In the genomic region with DNA sequence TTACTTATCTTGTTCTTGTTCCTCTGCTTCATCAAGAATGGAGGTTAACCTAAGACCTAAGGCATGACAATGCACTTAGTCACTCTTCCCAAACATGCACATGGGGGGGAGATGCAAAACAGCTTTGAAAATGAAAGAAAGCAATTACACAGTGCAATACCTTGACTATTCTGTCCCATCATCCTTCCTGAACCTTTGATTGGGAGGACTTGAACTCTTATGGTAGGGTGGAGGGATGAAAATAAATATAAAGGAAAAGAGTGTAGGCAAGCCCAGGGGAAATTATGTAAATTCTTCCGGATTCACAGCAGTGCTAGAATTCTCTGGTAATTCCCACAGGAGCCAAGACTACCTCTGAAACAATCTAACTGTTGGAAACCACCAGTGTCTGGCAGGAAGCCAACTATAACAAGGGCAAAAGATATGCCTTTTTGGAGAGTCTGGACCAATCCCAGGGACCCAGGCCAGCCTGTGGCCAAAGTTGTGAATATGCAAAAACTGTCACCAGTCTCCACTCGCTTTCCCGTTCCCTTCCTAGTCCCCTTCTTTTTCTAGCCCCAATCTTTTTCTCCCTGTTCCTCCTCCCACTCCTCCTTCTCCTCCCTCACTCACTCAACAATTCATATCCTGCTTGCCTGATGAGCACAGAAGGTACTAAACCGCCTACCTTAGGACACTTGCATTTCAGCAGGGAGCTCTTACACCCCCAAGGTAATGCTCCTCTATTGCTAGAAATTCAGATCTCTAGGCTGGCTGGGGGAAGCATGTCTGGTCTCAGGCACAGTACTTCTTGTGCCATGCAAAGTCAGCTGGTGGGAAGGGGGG, we compare ENCODE assay signal across 9 cellular contexts. TPM values are rescaled to one million over a fixed set of nuclear protein-coding genes. Genes with fewer than 3 reads are reported as not detected.
DNase-seq lines count a peak whose midpoint lies in the region; ATAC-seq and TF ChIP-seq lines count a peak whose summit lies in the region.
"Had no signal": no experiment of that assay in that cellular context is flagged by ENCODE, and none has a peak within 500 bp of the region (broad histone marks: within the 10 kb centered on the region; RNA-seq: fewer than 3 reads in every experiment).

No MANE protein-coding gene starts in this region.

- peak; percentile 67 for DNase-seq in AG20443 (ENCODE audit: low spot score)
- DNase-seq in HPDE6-E6E7 (ENCODE audit: extremely low spot score): peak; percentile 32
- DNase-seq in iris pigment epithelial cell (ENCODE audit: low read depth): peak; percentile 90
- no peak for DNase-seq in natural killer cell
- no peak for DNase-seq in NCI-H1092 treated with DMSO at 0.1 percent for 48 hours (lab: John Stamatoyannopoulos, UW)
- no peak for DNase-seq in NCI-H1930 (lab: John Stamatoyannopoulos, UW)

- ATAC-seq in GM18519 (IDR thresholded peaks at IDR 0.05; ENCODE audit: low FRiP score, unreplicated experiment): peak; percentile 39
- no peak for ATAC-seq in natural killer cell

- H3K4me1 Mint-ChIP-seq in activated naive CD8-positive, alpha-beta T cell (ENCODE audit: low read depth): peaks cover 38% of the 10 kb centered on the region
- peaks cover 7 to 22% of the 10 kb centered on the region in 2 donors for H3K4me1 Mint-ChIP-seq in natural killer cell

- intact Hi-C loops in natural killer cell (cut with micrococcal nuclease): no loop called here

- peak overlapping the region; percentile 60 for H3K4me3 Mint-ChIP-seq in activated naive CD8-positive, alpha-beta T cell
- no peak overlapping the region for H3K4me3 Mint-ChIP-seq in natural killer cell

- H3K36me3 Mint-ChIP-seq in activated naive CD8-positive, alpha-beta T cell: peaks cover 3% of the 10 kb centered on the region
- H3K36me3 Mint-ChIP-seq in natural killer cell: no peaks in the 10 kb centered on the region
- H3K36me3 Mint-ChIP-seq: IgD-negative memory B cell had no signal

- H3K9me3 Mint-ChIP-seq in activated naive CD8-positive, alpha-beta T cell (ENCODE audit: low read depth): no peaks in the 10 kb centered on the region
- no peaks in the 10 kb centered on the region for H3K9me3 Mint-ChIP-seq in natural killer cell
- H3K9me3 Mint-ChIP-seq: IgD-negative memory B cell had no signal

- no peak for TF ChIP-seq CTCF in natural killer cell (IDR thresholded peaks at IDR 0.05)

- H3K27me3 Mint-ChIP-seq in activated naive CD8-positive, alpha-beta T cell: peaks cover 13% of the 10 kb centered on the region
- H3K27me3 Mint-ChIP-seq in natural killer cell (ENCODE audit: low read depth in 2 of 2): peaks cover 18% of the 10 kb centered on the region in 2 donors

- peak overlapping the region; percentile 4 for H3K27ac Mint-ChIP-seq in activated naive CD8-positive, alpha-beta T cell
- H3K27ac Mint-ChIP-seq in natural killer cell: peak overlapping the region in 1 of 2 donors; percentile 65
- H3K27ac Mint-ChIP-seq: IgD-negative memory B cell had no signal

RNA-seq across cellular contexts. Expression of a gene that starts 2.5 kb away (rescaled TPM):
- total RNA-seq in natural killer cell: 10 to 100 TPM; 19.1 to 21.2 (median 20.3) TPM

Comparison
In these comparisons a context has a peak if more than half of its experiments do, and no peak if none do; other contexts are left out.
1. DNase-seq: peak in AG20443 (single experiment), HPDE6-E6E7 (single experiment) and iris pigment epithelial cell (single experiment); none in natural killer cell (single experiment), NCI-H1092 treated with DMSO at 0.1 percent for 48 hours (single experiment) and NCI-H1930 (0 of 2).